2 cellular contexts compared by ENCODE assay signal in the genomic region with DNA sequence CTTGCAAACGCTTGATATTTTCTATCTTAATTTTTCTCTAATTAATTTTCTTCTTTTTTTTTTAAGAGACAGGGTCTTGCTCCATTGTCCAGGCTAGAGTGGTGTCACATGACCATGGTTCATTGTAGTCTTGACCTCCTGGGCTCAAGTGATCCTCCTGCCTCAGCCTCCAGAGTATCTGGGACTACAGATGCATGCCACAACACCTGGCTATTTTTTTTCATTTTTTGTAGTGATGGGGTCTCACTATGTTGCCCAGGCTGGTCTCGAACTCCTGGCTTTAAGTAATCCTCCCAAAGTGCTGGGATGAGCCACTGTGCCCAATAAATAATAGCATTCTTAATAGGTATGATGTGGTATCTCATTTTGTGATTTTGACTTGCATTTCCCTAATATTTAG.
A peak's percentile ranks its signal among the peaks of the same experiment; 100 is the strongest.
TF ChIP-seq lines count a peak whose summit lies in the region.

No MANE protein-coding gene starts in this region.

TF ChIP-seq in Ishikawa, 13 proteins besides CTCF, POLR2A, EP300 and RAD21:
- TF ChIP-seq TCF12 (IDR thresholded peaks at IDR 0.05; ENCODE audit: low read depth) = no peak
- TF ChIP-seq, protein P1, sequence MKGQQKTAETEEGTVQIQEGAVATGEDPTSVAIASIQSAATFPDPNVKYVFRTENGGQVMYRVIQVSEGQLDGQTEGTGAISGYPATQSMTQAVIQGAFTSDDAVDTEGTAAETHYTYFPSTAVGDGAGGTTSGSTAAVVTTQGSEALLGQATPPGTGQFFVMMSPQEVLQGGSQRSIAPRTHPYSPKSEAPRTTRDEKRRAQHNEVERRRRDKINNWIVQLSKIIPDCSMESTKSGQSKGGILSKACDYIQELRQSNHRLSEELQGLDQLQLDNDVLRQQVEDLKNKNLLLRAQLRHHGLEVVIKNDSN (IDR thresholded peaks at IDR 0.05) = peak; percentile 26; the same call in 1 of the 2 replicates

TF ChIP-seq in K562, 482 proteins besides CTCF, POLR2A, EP300 and RAD21:
- TF ChIP-seq ZNF121 (CRISPR knock-in tag; conservative IDR thresholded peaks at IDR 0.05) (peak; percentile 25), XRCC5 (IDR thresholded peaks at IDR 0.05; ENCODE audit: low read depth, low read length) (no peak), RBM25 (IDR thresholded peaks at IDR 0.05; ENCODE audit: low read depth, low read length, severe bottlenecking) (peak; percentile 7)
- TF ChIP-seq, protein P2, sequence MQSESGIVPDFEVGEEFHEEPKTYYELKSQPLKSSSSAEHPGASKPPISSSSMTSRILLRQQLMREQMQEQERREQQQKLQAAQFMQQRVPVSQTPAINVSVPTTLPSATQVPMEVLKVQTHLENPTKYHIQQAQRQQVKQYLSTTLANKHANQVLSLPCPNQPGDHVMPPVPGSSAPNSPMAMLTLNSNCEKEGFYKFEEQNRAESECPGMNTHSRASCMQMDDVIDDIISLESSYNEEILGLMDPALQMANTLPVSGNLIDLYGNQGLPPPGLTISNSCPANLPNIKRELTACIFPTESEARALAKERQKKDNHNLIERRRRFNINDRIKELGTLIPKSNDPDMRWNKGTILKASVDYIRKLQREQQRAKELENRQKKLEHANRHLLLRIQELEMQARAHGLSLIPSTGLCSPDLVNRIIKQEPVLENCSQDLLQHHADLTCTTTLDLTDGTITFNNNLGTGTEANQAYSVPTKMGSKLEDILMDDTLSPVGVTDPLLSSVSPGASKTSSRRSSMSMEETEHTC (IDR thresholded peaks at IDR 0.05) = no peak
